ENCODE assay signal across 18 cellular contexts in the genomic region with DNA sequence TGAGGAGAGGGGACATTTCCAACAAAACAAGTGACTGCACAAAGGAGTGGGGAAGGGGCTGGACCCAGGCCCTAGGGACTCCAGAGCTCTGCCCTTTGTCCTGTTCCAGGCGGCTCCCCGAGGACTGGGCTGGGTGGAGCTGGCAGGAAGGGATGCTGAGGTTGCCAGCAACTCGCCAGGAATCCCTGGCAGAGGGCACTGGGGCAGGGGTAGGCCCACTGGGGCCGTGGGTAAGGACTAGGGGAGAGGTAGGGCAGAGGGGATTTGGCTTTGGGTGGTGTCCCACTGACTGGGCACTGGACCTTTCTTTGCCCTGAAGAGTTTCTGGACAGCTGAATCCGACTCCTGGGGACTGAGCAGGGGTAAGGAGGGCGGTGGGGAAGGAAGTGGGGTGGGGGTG. TPM values are rescaled to one million over a fixed set of nuclear protein-coding genes. Genes with fewer than 3 reads are reported as not detected.
DNase-seq lines count a peak whose midpoint lies in the region; ATAC-seq and TF ChIP-seq lines count a peak whose summit lies in the region.
"Had no signal": no experiment of that assay in that cellular context is flagged by ENCODE, and none has a peak within 500 bp of the region (broad histone marks: within the 10 kb centered on the region; RNA-seq: fewer than 3 reads in every experiment).

No MANE protein-coding gene starts in this region.

- H3K4ac ChIP-seq in neuronal stem cell (ENCODE audit: low read length), result no peak overlapping the region

- ATAC-seq in Right ventricle myocardium inferior (peak; percentile 33), GM21619 (IDR thresholded peaks at IDR 0.05; ENCODE audit: unreplicated experiment) (no peak), foreskin keratinocyte (no peak)

- H3K27me3 ChIP-seq in neuronal stem cell (ENCODE audit: control insufficient read depth in 3 of 3, insufficient read depth in 3 of 3, low read depth in 1 of 3, low read length in 3 of 3) (peaks cover 0 to 6% (median 0%) of the 10 kb centered on the region in 3 experiments), foreskin keratinocyte (no peaks in the 10 kb centered on the region)

- H3K23ac ChIP-seq in neuronal stem cell (ENCODE audit: low read depth, low read length, poor library complexity), result no peak overlapping the region

- no peak overlapping the region for H3K14ac ChIP-seq in neuronal stem cell (ENCODE audit: low read length)

- no peak overlapping the region for H3K4me3 ChIP-seq in neuronal stem cell (ENCODE audit: low read length in 2 of 2)
- H3K4me3 ChIP-seq: K562, lower lobe of right lung, prostate gland had no signal

- peaks cover 0 to 2% of the 10 kb centered on the region in 2 donors for H3K9me3 ChIP-seq in neuronal stem cell (replicated peaks in 1 of 2; ENCODE audit: control insufficient read depth in 2 of 2, insufficient read depth in 1 of 2, low read depth in 1 of 2, low read length in 2 of 2)
- H3K9me3 ChIP-seq: lower lobe of right lung, neutrophil, prostate gland had no signal

- no peak overlapping the region for H2AK5ac ChIP-seq in neuronal stem cell (ENCODE audit: low read depth, low read length)

- H2BK15ac ChIP-seq in neuronal stem cell (ENCODE audit: low read length), result no peak overlapping the region

- no peak overlapping the region for H3K4me2 ChIP-seq in neuronal stem cell (ENCODE audit: insufficient read depth, low read length, poor library complexity, severe bottlenecking)

- DNase-seq in activated effector memory CD4-positive, alpha-beta T cell treated with anti-CD3 and anti-CD28 coated beads, Interleukin-2, amount 50 U/mL, for 16 hours, result peak; percentile 53
- no peak for DNase-seq in activated effector memory CD4-positive, alpha-beta T cell treated with Interleukin-2 at 50 U/mL for 16 hours
- DNase-seq in Right ventricle myocardium inferior (ENCODE audit: missing footprints) (no peak), neuronal stem cell (ENCODE audit: low spot score) (no peak), activated T-cell treated with anti-CD3 and anti-CD28 coated beads for 4 hours (no peak), foreskin keratinocyte (no peak), SKM-1 treated with dmso at 0.1 percent for 144 hours (lab: John Stamatoyannopoulos, UW; ENCODE audit: unreplicated experiment) (no peak)
- DNase-seq: GOT3, NCI-H1092, NCI-H446 treated with DMSO at 0.1 percent for 48 hours had no signal

- H2BK120ac ChIP-seq in neuronal stem cell (ENCODE audit: low read depth, low read length), result no peak overlapping the region

- H3K18ac ChIP-seq in neuronal stem cell (ENCODE audit: low read length), result peak overlapping the region; percentile 81

- no CpG with 5 or more reads among the region's 6 CpGs for WGBS in neuronal stem cell (ENCODE audit: extremely low coverage in 2 of 2, insufficient read length in 2 of 2, insufficient replicate concordance in 1 of 2), 2 donors

- no peak for TF ChIP-seq CTCF in foreskin keratinocyte (conservative IDR thresholded peaks at IDR 0.05)

- no peak overlapping the region for H4K8ac ChIP-seq in neuronal stem cell (ENCODE audit: low read depth, low read length)

- H2BK5ac ChIP-seq in neuronal stem cell (ENCODE audit: low read length), result no peak overlapping the region

- H3K4me1 ChIP-seq in neuronal stem cell (ENCODE audit: control insufficient read depth in 2 of 2, insufficient read depth in 1 of 2, low read depth in 1 of 2, low read length in 2 of 2) (peaks cover 15 to 16% of the 10 kb centered on the region in 2 donors), foreskin keratinocyte (peaks cover 19% of the 10 kb centered on the region)
- H3K4me1 ChIP-seq: prostate gland had no signal

- no peak overlapping the region for H2AFZ ChIP-seq in neuronal stem cell (ENCODE audit: low read length)

- peak overlapping the region; percentile 52 for H2BK12ac ChIP-seq in neuronal stem cell (ENCODE audit: low read length)

- H3K36me3 ChIP-seq in neuronal stem cell (replicated peaks in 1 of 2; ENCODE audit: control insufficient read depth in 2 of 2, insufficient read depth in 2 of 2, low read length in 2 of 2), result peaks cover 2 to 26% of the 10 kb centered on the region in 2 donors
- H3K36me3 ChIP-seq: lower lobe of right lung, prostate gland had no signal

- no peak overlapping the region for H4K91ac ChIP-seq in neuronal stem cell (ENCODE audit: low read depth, low read length, poor library complexity)

- no peak overlapping the region for H3K9ac ChIP-seq in neuronal stem cell (ENCODE audit: low read depth, low read length, poor library complexity)

- H3K79me1 ChIP-seq in neuronal stem cell (ENCODE audit: low read depth, low read length), result peaks cover 3% of the 10 kb centered on the region

- H3K27ac ChIP-seq in neuronal stem cell (replicated peaks; ENCODE audit: low read length) (no peak overlapping the region), foreskin keratinocyte (no peak overlapping the region)
- H3K27ac ChIP-seq: lower lobe of right lung, prostate gland had no signal

- intact Hi-C loops in Right ventricle myocardium inferior (cut with DNase I), result no loop called here

RNA-seq across cellular contexts. Expression of gene LIPE, which starts 7.9 kb away (rescaled TPM):
- total RNA-seq in Right ventricle myocardium inferior (67.7 TPM), foreskin keratinocyte (23.9 and 27.0 TPM in 2 replicates)
- polyA plus RNA-seq in neuronal stem cell (2013, experiment 1 of 2), result 10.6 TPM
- polyA plus RNA-seq in neuronal stem cell (2013, experiment 2 of 2), result 10.0 TPM
- 24.2 and 27.7 TPM in 2 replicates for polyA plus RNA-seq in foreskin keratinocyte
- total RNA-seq: A172 had no signal
- polyA plus RNA-seq: K562 had no signal

RNA-seq across cellular contexts. Expression of gene CXCL17, which starts 23.4 kb away (rescaled TPM):
- total RNA-seq in Right ventricle myocardium inferior, result not detected
- not detected for polyA plus RNA-seq in neuronal stem cell (2013, experiment 1 of 2)
- not detected for polyA plus RNA-seq in neuronal stem cell (2013, experiment 2 of 2)
- not detected in 2 replicates for total RNA-seq in foreskin keratinocyte
- not detected in 2 replicates for polyA plus RNA-seq in foreskin keratinocyte
- total RNA-seq: A172, K562, kidney epithelial cell, subcutaneous adipose tissue had no signal

RNA-seq across cellular contexts. Expression of gene CNFN, which starts 29.2 kb away (rescaled TPM):
- 0.87 TPM for total RNA-seq in Right ventricle myocardium inferior
- polyA plus RNA-seq in neuronal stem cell (2013, experiment 1 of 2), result 41.6 TPM
- 43.2 TPM for polyA plus RNA-seq in neuronal stem cell (2013, experiment 2 of 2)
- total RNA-seq in foreskin keratinocyte, result 5.4 and 6.7 TPM in 2 replicates
- 12.0 and 14.7 TPM in 2 replicates for polyA plus RNA-seq in foreskin keratinocyte
- total RNA-seq: kidney epithelial cell, lower lobe of right lung had no signal
